9 cellular contexts compared by ENCODE assay signal in the genomic region with DNA sequence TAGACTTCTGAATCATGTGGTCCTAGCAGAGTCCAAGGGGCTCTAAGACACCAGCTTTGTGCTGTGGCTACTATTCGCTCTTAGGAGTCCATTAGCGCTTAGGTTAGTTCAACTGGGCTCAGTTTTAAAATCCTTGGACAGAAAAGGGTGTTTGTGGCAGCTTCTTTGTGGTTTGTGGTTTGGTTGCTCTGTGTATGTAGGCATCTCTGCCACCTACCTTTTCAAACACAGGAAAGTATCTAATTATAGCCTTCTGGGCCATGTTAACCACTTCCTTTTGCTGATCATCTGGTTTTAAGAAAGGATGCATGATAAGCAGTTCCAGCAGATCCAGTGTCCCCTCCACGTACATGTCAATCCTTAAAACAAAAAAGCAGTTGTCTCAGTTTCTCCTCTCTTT.
A peak's percentile ranks its signal among the peaks of the same experiment; 100 is the strongest.
DNase-seq lines count a peak whose midpoint lies in the region; ATAC-seq and TF ChIP-seq lines count a peak whose summit lies in the region.
"Had no signal": no experiment of that assay in that cellular context is flagged by ENCODE, and none has a peak within 500 bp of the region (broad histone marks: within the 10 kb centered on the region; RNA-seq: fewer than 3 reads in every experiment).

No MANE protein-coding gene starts in this region.

- TF ChIP-seq CTCF in nephron progenitor cell (IDR thresholded peaks at IDR 0.05) = no peak

- ATAC-seq in HG03039 (IDR thresholded peaks at IDR 0.05; ENCODE audit: unreplicated experiment) = peak; percentile 62
- ATAC-seq: Panc1 had no signal

- DNase-seq in NCI-H2107 treated with DMSO at 0.1 percent for 48 hours (lab: John Stamatoyannopoulos, UW; ENCODE audit: unreplicated experiment) = peak; percentile 4
- no peak for DNase-seq in NCI-H2107 (lab: John Stamatoyannopoulos, UW)
- peak; percentile 32 for DNase-seq in stimulated activated CD4-positive, alpha-beta T cell treated with anti-CD3 and anti-CD28 coated beads, Interleukin-2, amount 100 ng/mL, for 24 hours
- DNase-seq in HuH-7 (ENCODE audit: low spot score) = no peak
- DNase-seq in nephron progenitor cell = no peak
- no peak for DNase-seq in NCI-H2029 treated with DMSO at 0.1 percent for 48 hours (lab: John Stamatoyannopoulos, UW)

- H3K4me1 Mint-ChIP-seq in T-helper 1 cell treated with Interleukin-12 subunit alpha and Interleukin-12 subunit beta and Interleukin-4 antibody, amounts not matched to agents 30 μg/mL and 1 μg/mL, for 36 hours (ENCODE audit: low read depth) = peaks cover 47% of the 10 kb centered on the region
- no peaks in the 10 kb centered on the region for H3K4me1 Mint-ChIP-seq in nephron progenitor cell

- peaks cover 16% of the 10 kb centered on the region for H3K36me3 Mint-ChIP-seq in T-helper 1 cell treated with Interleukin-12 subunit alpha and Interleukin-12 subunit beta and Interleukin-4 antibody, amounts not matched to agents 30 μg/mL and 1 μg/mL, for 36 hours (ENCODE audit: low read depth)
- peaks cover 69% of the 10 kb centered on the region for H3K36me3 Mint-ChIP-seq in nephron progenitor cell (ENCODE audit: low read depth)

- no peaks in the 10 kb centered on the region for H3K9me3 Mint-ChIP-seq in T-helper 1 cell treated with Interleukin-12 subunit alpha and Interleukin-12 subunit beta and Interleukin-4 antibody, amounts not matched to agents 30 μg/mL and 1 μg/mL, for 36 hours
- H3K9me3 Mint-ChIP-seq in nephron progenitor cell = no peaks in the 10 kb centered on the region

- no peaks in the 10 kb centered on the region for H3K27me3 Mint-ChIP-seq in T-helper 1 cell treated with Interleukin-12 subunit alpha and Interleukin-12 subunit beta and Interleukin-4 antibody, amounts not matched to agents 30 μg/mL and 1 μg/mL, for 36 hours (ENCODE audit: low read depth)
- no peaks in the 10 kb centered on the region for H3K27me3 Mint-ChIP-seq in nephron progenitor cell (ENCODE audit: low read depth, poor library complexity)

- peak overlapping the region; percentile 38 for H3K4me3 Mint-ChIP-seq in T-helper 1 cell treated with Interleukin-12 subunit alpha and Interleukin-12 subunit beta and Interleukin-4 antibody, amounts not matched to agents 30 μg/mL and 1 μg/mL, for 36 hours
- no peak overlapping the region for H3K4me3 Mint-ChIP-seq in nephron progenitor cell

- peak overlapping the region; percentile 66 for H3K27ac Mint-ChIP-seq in T-helper 1 cell treated with Interleukin-12 subunit alpha and Interleukin-12 subunit beta and Interleukin-4 antibody, amounts not matched to agents 30 μg/mL and 1 μg/mL, for 36 hours
- no peak overlapping the region for H3K27ac Mint-ChIP-seq in nephron progenitor cell

Comparison
In these comparisons a context has a peak if more than half of its experiments do, and no peak if none do; other contexts are left out.
1. DNase-seq: peak in NCI-H2107 treated with DMSO at 0.1 percent for 48 hours (single experiment) and stimulated activated CD4-positive, alpha-beta T cell treated with anti-CD3 and anti-CD28 coated beads, Interleukin-2, amount 100 ng/mL, for 24 hours (2 of 2); none in NCI-H2107 (single experiment), HuH-7 (single experiment), nephron progenitor cell (single experiment) and NCI-H2029 treated with DMSO at 0.1 percent for 48 hours (single experiment).